Comparison of ENCODE assay signal across 14 cellular contexts in genomic region chr2:47036489-47036769, GRCh38.
DNase-seq lines count a peak whose midpoint lies in the region; ATAC-seq and TF ChIP-seq lines count a peak whose summit lies in the region.
"Had no signal": no experiment of that assay in that cellular context is flagged by ENCODE, and none has a peak within 500 bp of the region (broad histone marks: within the 10 kb centered on the region; RNA-seq: fewer than 3 reads in every experiment).

No MANE protein-coding gene starts in this region.

- DNase-seq in H9 (no peak), NCI-H2029 (lab: John Stamatoyannopoulos, UW) (no peak)
- no peak for DNase-seq in stimulated activated CD4-positive, alpha-beta T cell treated with anti-CD3 and anti-CD28 coated beads, Interleukin-1b, Interleukin-23, amount 100 ng/mL, for 48 hours
- DNase-seq: activated CD4-positive, alpha-beta memory T cell treated with anti-CD3 and anti-CD28 coated beads, Interleukin-2, amount 10 ng/mL, durations not matched to agents 7 days and 5 days; effector CD8-positive, alpha-beta T cell; NCI-H187; pancreas; stimulated activated naive CD4-positive, alpha-beta T cell had no signal

- no peak overlapping the region for H3K56ac ChIP-seq in H9 (ENCODE audit: insufficient read length, low read depth, low read length)

- no peak overlapping the region for H3K4me3 ChIP-seq in BLaER1 treated with 17β-estradiol and CSF1 and Interleukin-3, amounts not matched to agents 10 nM and 100 nM
- no peak overlapping the region for H3K4me3 ChIP-seq in neutrophil (ENCODE audit: low read depth in 1 of 2, low read length in 1 of 2)
- H3K4me3 ChIP-seq: pancreas had no signal

- no peaks in the 10 kb centered on the region for H3K27me3 ChIP-seq in BLaER1 treated with 17β-estradiol and CSF1 and Interleukin-3, amounts not matched to agents 10 nM and 100 nM
- H3K27me3 ChIP-seq in H9 (ENCODE audit: insufficient read depth, low read length): no peaks in the 10 kb centered on the region
- no peaks in the 10 kb centered on the region for H3K27me3 ChIP-seq in neutrophil
- H3K27me3 ChIP-seq: pancreas had no signal

- no peak overlapping the region for H3T11ph ChIP-seq in H9 (ENCODE audit: low read length)

- peak overlapping the region; percentile 9 for H4K91ac ChIP-seq in H9 (ENCODE audit: insufficient read length, low read depth, low read length)

- WGBS in H9 (ENCODE audit: extremely low coverage, insufficient read length, low lambda C conversion rate): no CpG with 5 or more reads among the region's 4 CpGs

- peaks cover 26 to 98% (median 70%) of the 10 kb centered on the region in 11 experiments for H3K36me3 ChIP-seq in BLaER1 treated with 17β-estradiol and CSF1 and Interleukin-3, amounts not matched to agents 10 nM and 100 nM
- H3K36me3 ChIP-seq in neutrophil: peaks cover 22% of the 10 kb centered on the region

- H2AFZ ChIP-seq in H9 (ENCODE audit: low read length): no peak overlapping the region

- no peaks in the 10 kb centered on the region for H3K23me2 ChIP-seq in H9 (ENCODE audit: insufficient read length, low read depth, low read length, poor library complexity, severe bottlenecking)

- H2BK20ac ChIP-seq in H9 (ENCODE audit: low read depth, low read length, poor library complexity, severe bottlenecking): no peak overlapping the region

- no peaks in the 10 kb centered on the region for H3K79me2 ChIP-seq in H9 (ENCODE audit: insufficient read depth, low read length)

- no peak overlapping the region for H4K5ac ChIP-seq in H9 (ENCODE audit: insufficient read length, low read depth, low read length)

- peaks cover 27 to 32% of the 10 kb centered on the region in 2 experiments for H3K4me1 Mint-ChIP-seq in H9
- peaks cover 83% of the 10 kb centered on the region for H3K4me1 Mint-ChIP-seq in brain

- TF ChIP-seq CTCF in H9 (conservative IDR thresholded peaks at IDR 0.05) (no peak), brain (conservative IDR thresholded peaks at IDR 0.05) (no peak), neutrophil (IDR thresholded peaks at IDR 0.05) (no peak)

- H3K36me3 Mint-ChIP-seq in H9 (ENCODE audit: insufficient read depth in 1 of 3, low read depth in 3 of 3): no peaks in the 10 kb centered on the region; a peak in 2 of 7 replicates
- peaks cover 6% of the 10 kb centered on the region for H3K36me3 Mint-ChIP-seq in brain

- no peak overlapping the region for H4K8ac ChIP-seq in H9 (replicated peaks; ENCODE audit: insufficient read length, low read depth, low read length)

- peaks cover 98 to 100% (median 99%) of the 10 kb centered on the region in 10 experiments for H3K4me1 ChIP-seq in BLaER1 treated with 17β-estradiol and CSF1 and Interleukin-3, amounts not matched to agents 10 nM and 100 nM
- H3K4me1 ChIP-seq in H9 (ENCODE audit: insufficient read depth, low read length) (peaks cover 6% of the 10 kb centered on the region; the same call in 1 of the 2 replicates), neutrophil (ENCODE audit: control insufficient read depth in 1 of 2, insufficient read depth in 1 of 2, low read depth in 1 of 2, low read length in 1 of 2) (peaks cover 24 to 27% of the 10 kb centered on the region in 2 experiments)

- no peak overlapping the region for H3K4me3 Mint-ChIP-seq in H9
- no peak overlapping the region for H3K4me3 Mint-ChIP-seq in brain
- H3K4me3 Mint-ChIP-seq: activated CD4-positive, alpha-beta memory T cell treated with anti-CD3 and anti-CD28 coated beads, Interleukin-2, amount 10 ng/mL, durations not matched to agents 7 days and 5 days had no signal

- H2AK5ac ChIP-seq in H9 (ENCODE audit: insufficient read length, low read length): no peak overlapping the region

- no peak overlapping the region for H2BK15ac ChIP-seq in H9 (ENCODE audit: low read depth, low read length)

- no peak overlapping the region for H2BK120ac ChIP-seq in H9 (ENCODE audit: low read depth, low read length, poor library complexity, severe bottlenecking)

- H3K27me3 Mint-ChIP-seq in H9 (ENCODE audit: low read depth): no peaks in the 10 kb centered on the region
- H3K27me3 Mint-ChIP-seq in brain: no peaks in the 10 kb centered on the region
- H3K27me3 Mint-ChIP-seq: activated CD4-positive, alpha-beta memory T cell treated with anti-CD3 and anti-CD28 coated beads, Interleukin-2, amount 10 ng/mL, durations not matched to agents 7 days and 5 days had no signal

- H3K4me2 ChIP-seq in BLaER1 treated with 17β-estradiol and CSF1 and Interleukin-3, amounts not matched to agents 10 nM and 100 nM: peak overlapping the region in 10 of 11 experiments; percentile 69 to 85 (median 81); a peak in 21 of 22 replicates
- no peak overlapping the region for H3K4me2 ChIP-seq in H9 (ENCODE audit: insufficient read depth, insufficient read length, low read length)

- H3K18ac ChIP-seq in H9 (ENCODE audit: insufficient read length, low read depth, low read length): no peak overlapping the region

- H3K79me1 ChIP-seq in H9 (ENCODE audit: insufficient read depth, low read depth, low read length, poor library complexity, severe bottlenecking): no peaks in the 10 kb centered on the region

- no peaks in the 10 kb centered on the region for H3K9me3 ChIP-seq in BLaER1 treated with 17β-estradiol and CSF1 and Interleukin-3, amounts not matched to agents 10 nM and 100 nM (replicated peaks in 1 of 11)
- no peaks in the 10 kb centered on the region for H3K9me3 ChIP-seq in H9 (ENCODE audit: control insufficient read depth, low read depth, low read length)
- H3K9me3 ChIP-seq in neutrophil: no peaks in the 10 kb centered on the region
- H3K9me3 ChIP-seq: pancreas had no signal

- peak overlapping the region in 3 of 11 experiments; percentile 4 to 26 (median 6); a peak in 3 of 22 replicates for H3K9ac ChIP-seq in BLaER1 treated with 17β-estradiol and CSF1 and Interleukin-3, amounts not matched to agents 10 nM and 100 nM
- no peak overlapping the region for H3K9ac ChIP-seq in H9 (ENCODE audit: extremely low read depth, insufficient read length, low read length)

- H3K14ac ChIP-seq in H9 (ENCODE audit: insufficient read depth, low read length): no peak overlapping the region

- H3K9me3 Mint-ChIP-seq in H9 (no peaks in the 10 kb centered on the region), brain (no peaks in the 10 kb centered on the region)
- H3K9me3 Mint-ChIP-seq: activated CD4-positive, alpha-beta memory T cell treated with anti-CD3 and anti-CD28 coated beads, Interleukin-2, amount 10 ng/mL, durations not matched to agents 7 days and 5 days had no signal

- no peak overlapping the region for H2BK12ac ChIP-seq in H9 (ENCODE audit: insufficient read length, low read depth, low read length)

- H3K27ac ChIP-seq in BLaER1 treated with 17β-estradiol and CSF1 and Interleukin-3, amounts not matched to agents 10 nM and 100 nM: peak overlapping the region in 10 of 11 experiments; percentile 46 to 90 (median 74); a peak in 17 of 22 replicates
- H3K27ac ChIP-seq in H9 (ENCODE audit: insufficient read length, low read depth, low read length) (no peak overlapping the region), neutrophil (peak overlapping the region; percentile 97)

- peak overlapping the region in 2 of 3 experiments; percentile 70 to 76; a peak in 3 of 7 replicates for H3K27ac Mint-ChIP-seq in H9
- H3K27ac Mint-ChIP-seq in brain: peak overlapping the region in 4 of 5 experiments; percentile 33 to 97 (median 91)

- ATAC-seq in GM21825 (IDR thresholded peaks at IDR 0.05; ENCODE audit: unreplicated experiment) (no peak), HG03280 (IDR thresholded peaks at IDR 0.05; ENCODE audit: unreplicated experiment) (no peak)
- ATAC-seq: left lobe of liver, pancreas had no signal

- H3K23ac ChIP-seq in H9 (ENCODE audit: insufficient read length, low read depth, low read length): no peak overlapping the region

- no peak overlapping the region for H2BK5ac ChIP-seq in H9 (ENCODE audit: insufficient read length, low read length)

- peaks cover 0 to 98% (median 0%) of the 10 kb centered on the region in 11 experiments; a peak in 6 of 22 replicates for H4K20me1 ChIP-seq in BLaER1 treated with 17β-estradiol and CSF1 and Interleukin-3, amounts not matched to agents 10 nM and 100 nM
- no peaks in the 10 kb centered on the region for H4K20me1 ChIP-seq in H9 (ENCODE audit: control insufficient read depth, insufficient read depth, insufficient read length)

- H3K4ac ChIP-seq in H9 (ENCODE audit: low read depth, low read length): no peak overlapping the region
